13 cellular contexts compared by ENCODE assay signal in the genomic region with DNA sequence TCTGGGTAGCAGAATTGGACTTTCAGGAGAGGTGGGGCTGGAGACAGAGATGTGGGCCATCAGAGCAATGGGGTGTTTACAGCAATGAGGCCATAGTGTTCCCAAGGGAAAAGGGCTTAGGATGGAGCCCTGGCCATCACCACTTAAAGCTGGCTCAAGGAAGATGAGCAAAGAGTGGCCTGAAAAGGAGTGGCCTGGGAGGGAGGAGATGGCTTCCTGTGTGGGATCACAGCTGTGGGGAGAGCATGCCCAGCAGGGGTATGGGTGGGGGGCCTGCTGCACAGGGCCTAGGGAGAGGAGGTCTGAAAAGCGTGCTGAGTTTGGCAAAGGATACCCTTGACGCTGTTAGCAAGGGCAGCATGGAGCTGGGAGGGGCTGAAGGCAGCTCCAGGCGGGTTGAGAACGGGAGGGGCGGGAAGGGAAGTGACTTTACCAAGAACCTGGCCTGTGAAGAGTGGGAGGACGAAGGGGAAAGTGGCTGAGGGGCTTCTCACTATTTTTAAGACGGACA. TPM values are rescaled to one million over a fixed set of nuclear protein-coding genes. Genes with fewer than 3 reads are reported as not detected.
DNase-seq lines count a peak whose midpoint lies in the region; ATAC-seq, FAIRE-seq and TF ChIP-seq lines count a peak whose summit lies in the region.
"Had no signal": no experiment of that assay in that cellular context is flagged by ENCODE, and none has a peak within 500 bp of the region (broad histone marks: within the 10 kb centered on the region; RNA-seq: fewer than 3 reads in every experiment).

No MANE protein-coding gene starts in this region.

- intact Hi-C loops in activated B cell treated with CpG ODN at 0.5 μM for 24 hours (cut with micrococcal nuclease) (loop anchor here (1.0 kb wide), 1 partner anchor 9 kb away; no protein-coding TSS in a partner anchor), sigmoid colon (cut with DNase I) (no loop called here), thyroid gland (cut with DNase I) (no loop called here)

- H3K27me3 ChIP-seq in hepatocyte (no peaks in the 10 kb centered on the region), sigmoid colon (no peaks in the 10 kb centered on the region), thyroid gland (no peaks in the 10 kb centered on the region)

- peak overlapping the region; percentile 21 for H3K27ac ChIP-seq in hepatocyte
- H3K27ac ChIP-seq in sigmoid colon, result peak overlapping the region; percentile 23 to 73 (median 67)
- no peak overlapping the region for H3K27ac ChIP-seq in thyroid gland

- no peak for FAIRE-seq in D721Med (lab: Jason Lieb, UNC)

- no peak for TF ChIP-seq EP300 in sigmoid colon (IDR thresholded peaks at IDR 0.05)

- TF ChIP-seq POLR2A in sigmoid colon (IDR thresholded peaks at IDR 0.05), result no peak
- no peak for TF ChIP-seq POLR2A in thyroid gland (IDR thresholded peaks at IDR 0.05)

- H3K4me1 Mint-ChIP-seq in activated B cell treated with CpG ODN at 0.5 μM for 24 hours, result peaks cover 22% of the 10 kb centered on the region

- H3K36me3 ChIP-seq in hepatocyte (replicated peaks; ENCODE audit: insufficient read depth, low read depth) (no peaks in the 10 kb centered on the region), sigmoid colon (no peaks in the 10 kb centered on the region), thyroid gland (no peaks in the 10 kb centered on the region)

- no peaks in the 10 kb centered on the region for H3K9me3 ChIP-seq in hepatocyte (ENCODE audit: low read depth)
- H3K9me3 ChIP-seq in sigmoid colon, result no peaks in the 10 kb centered on the region
- no peaks in the 10 kb centered on the region for H3K9me3 ChIP-seq in thyroid gland

- POLR2A ChIA-PET in activated B cell treated with CpG ODN at 0.5 μM for 24 hours (lab: Charles Lee), result no interaction called here

- no peak for ATAC-seq in activated B cell treated with CpG ODN at 0.5 μM for 24 hours (ENCODE audit: low read depth)
- ATAC-seq: naive thymus-derived CD4-positive, alpha-beta T cell had no signal

- H3K4me3 Mint-ChIP-seq in activated B cell treated with CpG ODN at 0.5 μM for 24 hours, result no peak overlapping the region
- H3K4me3 Mint-ChIP-seq: dendritic cell treated with granulocyte-macrophage colony-stimulating factor and Interleukin-4, amounts not matched to agents 40 ng/mL and 50 ng/mL, for 4 days; naive thymus-derived CD4-positive, alpha-beta T cell had no signal

- no peaks in the 10 kb centered on the region for H3K79me2 ChIP-seq in hepatocyte

- H3K4me2 ChIP-seq in hepatocyte, result no peak overlapping the region

- H3K27me3 Mint-ChIP-seq in activated B cell treated with CpG ODN at 0.5 μM for 24 hours, result peaks cover 12% of the 10 kb centered on the region

- no peaks in the 10 kb centered on the region for H3K9me3 Mint-ChIP-seq in activated B cell treated with CpG ODN at 0.5 μM for 24 hours
- H3K9me3 Mint-ChIP-seq: dendritic cell treated with granulocyte-macrophage colony-stimulating factor and Interleukin-4, amounts not matched to agents 40 ng/mL and 50 ng/mL, for 4 days had no signal

- peaks cover 17% of the 10 kb centered on the region for H3K36me3 Mint-ChIP-seq in activated B cell treated with CpG ODN at 0.5 μM for 24 hours (ENCODE audit: low read depth)
- H3K36me3 Mint-ChIP-seq: naive thymus-derived CD4-positive, alpha-beta T cell had no signal

- H3K9me2 ChIP-seq in hepatocyte (replicated peaks; ENCODE audit: insufficient read depth), result no peaks in the 10 kb centered on the region

- H3K4me1 ChIP-seq in hepatocyte (ENCODE audit: insufficient read depth), result peaks cover 37% of the 10 kb centered on the region
- H3K4me1 ChIP-seq in sigmoid colon, result peaks cover 0 to 39% (median 36%) of the 10 kb centered on the region in 4 donors
- peaks cover 0 to 12% of the 10 kb centered on the region in 2 donors for H3K4me1 ChIP-seq in thyroid gland

- TF ChIP-seq CTCF in D721Med (IDR thresholded peaks at IDR 0.05; ENCODE audit: insufficient read depth, missing control alignments) (no peak), activated B cell treated with CpG ODN at 0.5 μM for 24 hours (IDR thresholded peaks at IDR 0.05) (no peak), hepatocyte (IDR thresholded peaks at IDR 0.05; ENCODE audit: poor library complexity) (no peak), sigmoid colon (IDR thresholded peaks at IDR 0.05) (no peak), thyroid gland (IDR thresholded peaks at IDR 0.05) (no peak)

- DNase-seq in D721Med (ENCODE audit: insufficient read length, low spot score) (peak; percentile 25), activated B cell treated with CpG ODN at 0.5 μM for 24 hours (peak; percentile 12), hepatocyte (ENCODE audit: low spot score) (no peak), sigmoid colon (peak; percentile 59), amygdala (lab: John Stamatoyannopoulos, UW) (no peak), germinal center (ENCODE audit: low spot score) (no peak), NCI-H1105 (lab: John Stamatoyannopoulos, UW) (no peak), thyroid gland (no peak)
- DNase-seq: AML-193, DMS53, NCI-H2227 treated with DMSO at 0.1 percent for 48 hours had no signal

- no peak overlapping the region for H3K27ac Mint-ChIP-seq in activated B cell treated with CpG ODN at 0.5 μM for 24 hours
- H3K27ac Mint-ChIP-seq: dendritic cell treated with granulocyte-macrophage colony-stimulating factor and Interleukin-4, amounts not matched to agents 40 ng/mL and 50 ng/mL, for 4 days had no signal

- CTCF ChIA-PET in activated B cell treated with CpG ODN at 0.5 μM for 24 hours (lab: Charles Lee), result no interaction called here

- WGBS in hepatocyte (ENCODE audit: low lambda C conversion rate, missing lambda C conversion rate), result 59% methylated on average over 6 of the region's 7 CpGs
- 61% methylated on average over 7 of the region's 7 CpGs for WGBS in sigmoid colon, 2 donors
- 54 to 60% methylated on average over 7 of the region's 7 CpGs for WGBS in thyroid gland, 2 donors

- no peak overlapping the region for H3K4me3 ChIP-seq in hepatocyte
- H3K4me3 ChIP-seq in sigmoid colon, result no peak overlapping the region
- no peak overlapping the region for H3K4me3 ChIP-seq in thyroid gland (replicated peaks in 1 of 3)

- H4K20me1 ChIP-seq in hepatocyte (ENCODE audit: insufficient read depth, poor library complexity, severe bottlenecking), result no peaks in the 10 kb centered on the region

- no peak overlapping the region for H2AFZ ChIP-seq in hepatocyte

RNA-seq across cellular contexts. Expression of a gene that starts 13.9 kb away (rescaled TPM):
- total RNA-seq in activated B cell treated with CpG ODN at 0.5 μM for 24 hours (25.8 and 27.8 TPM in 2 replicates), hepatocyte (14.7 and 25.5 TPM in 2 replicates), sigmoid colon (10 to 100 TPM in 3 of 4 donors, 1 to 10 TPM in 1; 6.4 to 30.7 (median 16.2) TPM), thyroid gland (10 to 100 TPM; 15.6 to 42.5 (median 17.9) TPM)
- polyA plus RNA-seq in hepatocyte (75.2 and 80.4 TPM in 2 replicates), sigmoid colon (10 to 100 TPM in 1 of 3 donors, 1 to 10 TPM in 1, under 1 TPM in 1; 0.69 to 18.3 (median 1.8) TPM)
- polyA plus RNA-seq: naive thymus-derived CD4-positive, alpha-beta T cell had no signal

Comparison
In these comparisons a context has a peak if more than half of its experiments do, and no peak if none do; other contexts are left out.
1. DNase-seq: peak in D721Med (single experiment), activated B cell treated with CpG ODN at 0.5 μM for 24 hours (single experiment) and sigmoid colon (single experiment); none in hepatocyte (single experiment), amygdala (0 of 56), germinal center (single experiment), NCI-H1105 (single experiment) and thyroid gland (0 of 2).
2. H3K27ac ChIP-seq: peak in hepatocyte (single experiment) and sigmoid colon (4 of 4); none in thyroid gland (0 of 3).